8 cellular contexts compared by ENCODE assay signal in genomic region chr3:134249442-134249841, GRCh38. TPM values are rescaled to one million over a fixed set of nuclear protein-coding genes. Genes with fewer than 3 reads are reported as not detected.
DNase-seq lines count a peak whose midpoint lies in the region; ATAC-seq, FAIRE-seq and TF ChIP-seq lines count a peak whose summit lies in the region.

No MANE protein-coding gene starts in this region.

- peaks cover 7 to 10% of the 10 kb centered on the region in 2 donors for H3K36me3 Mint-ChIP-seq in CD4-positive, alpha-beta memory T cell

- H4K20me1 ChIP-seq in H1 (replicated peaks in 1 of 2; ENCODE audit: control insufficient read depth in 1 of 2, insufficient read depth in 2 of 2, low read length in 2 of 2) = peaks cover 2 to 3% of the 10 kb centered on the region in 2 experiments

- TF ChIP-seq EP300 in H1 (IDR thresholded peaks at IDR 0.05; ENCODE audit: borderline replicate concordance in 1 of 2, low read depth in 2 of 2, low read length in 2 of 2) = no peak

- POLR2A ChIA-PET in CD4-positive, alpha-beta memory T cell (lab: Charles Lee; ENCODE audit: partially characterized antibody) = interaction anchor here (0.9 to 4.1 kb wide), 4 partner anchors 9 to 236 kb away, joined by 3 to 28 read pairs (median 4); partner anchors contain the start of genes ANAPC13 and CEP63
- POLR2A ChIA-PET in H1 (lab: Charles Lee; ENCODE audit: partially characterized antibody) = interaction anchor here (0.7 to 1.9 kb wide), 8 partner anchors 9 to 417 kb away, joined by 3 to 5 read pairs (median 4); partner anchors contain the start of gene AMOTL2

- H2BK5ac ChIP-seq in H1 (ENCODE audit: low read depth, low read length) (no peak overlapping the region), neuronal stem cell (ENCODE audit: low read length) (no peak overlapping the region)

- H3K27me3 ChIP-seq in CD4-positive, alpha-beta memory T cell (ENCODE audit: insufficient read depth, low read length) = no peaks in the 10 kb centered on the region
- no peaks in the 10 kb centered on the region for H3K27me3 ChIP-seq in NT2/D1 (ENCODE audit: insufficient read depth, insufficient read length)
- H3K27me3 ChIP-seq in H1 (replicated peaks in 1 of 4; ENCODE audit: control insufficient read depth in 3 of 4, extremely low read depth in 1 of 4, insufficient read depth in 3 of 4, low read length in 3 of 4) = no peaks in the 10 kb centered on the region
- no peaks in the 10 kb centered on the region for H3K27me3 ChIP-seq in neuronal stem cell (ENCODE audit: control insufficient read depth in 3 of 3, insufficient read depth in 3 of 3, low read depth in 1 of 3, low read length in 3 of 3)

- peak in 1 of 5 donors; percentile 18 for DNase-seq in CD4-positive, alpha-beta memory T cell
- DNase-seq in NT2/D1 (ENCODE audit: low read depth, low spot score) (no peak), H1 (ENCODE audit: low read depth in 1 of 2, low spot score in 2 of 2) (no peak), neuronal stem cell (ENCODE audit: low spot score) (no peak), H4 (ENCODE audit: low spot score) (no peak), NCI-H2196 (lab: John Stamatoyannopoulos, UW; ENCODE audit: unreplicated experiment) (no peak)

- H4K8ac ChIP-seq in H1 (ENCODE audit: extremely low read depth, insufficient read depth, low read length) (no peak overlapping the region), neuronal stem cell (ENCODE audit: low read depth, low read length) (no peak overlapping the region)

- H3K36me3 ChIP-seq in CD4-positive, alpha-beta memory T cell (ENCODE audit: insufficient read depth, low read length) = no peaks in the 10 kb centered on the region
- H3K36me3 ChIP-seq in NT2/D1 (ENCODE audit: insufficient read depth, insufficient read length, low read length) = peaks cover 11% of the 10 kb centered on the region
- no peaks in the 10 kb centered on the region for H3K36me3 ChIP-seq in H1 (ENCODE audit: control insufficient read depth in 2 of 4, insufficient read depth in 4 of 4, low read length in 3 of 4)
- peaks cover 2 to 6% of the 10 kb centered on the region in 2 donors for H3K36me3 ChIP-seq in neuronal stem cell (replicated peaks in 1 of 2; ENCODE audit: control insufficient read depth in 2 of 2, insufficient read depth in 2 of 2, low read length in 2 of 2)

- H4K5ac ChIP-seq in H1 (ENCODE audit: insufficient read length, low read depth, low read length) = no peak overlapping the region

- H3K4ac ChIP-seq in H1 (replicated peaks; ENCODE audit: insufficient read length, low read depth, low read length) (no peak overlapping the region), neuronal stem cell (ENCODE audit: low read length) (no peak overlapping the region)

- H2BK12ac ChIP-seq in H1 (ENCODE audit: low read depth, low read length) = no peak overlapping the region
- H2BK12ac ChIP-seq in neuronal stem cell (ENCODE audit: low read length) = no peak overlapping the region

- H3K14ac ChIP-seq in H1 (ENCODE audit: insufficient read length) (no peak overlapping the region), neuronal stem cell (ENCODE audit: low read length) (no peak overlapping the region)

- intact Hi-C loops in CD4-positive, alpha-beta memory T cell (cut with micrococcal nuclease) = loop anchor here (1.0 to 5.0 kb wide), 3 partner anchors 17 to 45 kb away; no protein-coding TSS in a partner anchor

- H3K79me2 ChIP-seq in H1 (ENCODE audit: control insufficient read depth in 1 of 2, insufficient read depth in 2 of 2, low read length in 2 of 2) = peaks cover 18 to 57% of the 10 kb centered on the region in 2 experiments

- peaks cover 3% of the 10 kb centered on the region for H3K23me2 ChIP-seq in H1 (ENCODE audit: low read depth, low read length)

- peaks cover 45 to 81% (median 57%) of the 10 kb centered on the region in 4 donors for H3K4me1 Mint-ChIP-seq in CD4-positive, alpha-beta memory T cell

- H3K4me1 ChIP-seq in CD4-positive, alpha-beta memory T cell (ENCODE audit: insufficient read depth, low read length) = peaks cover 56% of the 10 kb centered on the region
- H3K4me1 ChIP-seq in NT2/D1 (ENCODE audit: insufficient read depth, insufficient read length) = peaks cover 8% of the 10 kb centered on the region
- H3K4me1 ChIP-seq in H1 (replicated peaks in 1 of 4; ENCODE audit: control insufficient read depth in 3 of 4, insufficient read depth in 4 of 4, low read length in 3 of 4) = peaks cover 5 to 29% (median 20%) of the 10 kb centered on the region in 4 experiments
- H3K4me1 ChIP-seq in neuronal stem cell (ENCODE audit: control insufficient read depth in 2 of 2, insufficient read depth in 1 of 2, low read depth in 1 of 2, low read length in 2 of 2) = peaks cover 9 to 21% of the 10 kb centered on the region in 2 donors

- H2AFZ ChIP-seq in H1 (ENCODE audit: low read length) (no peak overlapping the region), neuronal stem cell (ENCODE audit: low read length) (no peak overlapping the region)

- no peaks in the 10 kb centered on the region for H3K27me3 Mint-ChIP-seq in CD4-positive, alpha-beta memory T cell

- peaks cover 0 to 2% (median 0%) of the 10 kb centered on the region in 8 donors for H3K9me3 Mint-ChIP-seq in CD4-positive, alpha-beta memory T cell

- peak overlapping the region; percentile 66 for H3K27ac ChIP-seq in CD4-positive, alpha-beta memory T cell (ENCODE audit: low read depth, low read length)
- H3K27ac ChIP-seq in H1 (ENCODE audit: low read depth, low read length) (no peak overlapping the region), neuronal stem cell (replicated peaks; ENCODE audit: low read length) (no peak overlapping the region)

- no peak overlapping the region for H2BK15ac ChIP-seq in H1 (ENCODE audit: low read length)
- H2BK15ac ChIP-seq in neuronal stem cell (ENCODE audit: low read length) = no peak overlapping the region

- ATAC-seq in GM18868 (IDR thresholded peaks at IDR 0.05; ENCODE audit: unreplicated experiment) (no peak), HG02763 (IDR thresholded peaks at IDR 0.05; ENCODE audit: unreplicated experiment) (no peak)

- no peak overlapping the region for H3K56ac ChIP-seq in H1 (replicated peaks; ENCODE audit: insufficient read length, low read depth, low read length)

- peak overlapping the region; percentile 43 to 65 for H3K4me3 ChIP-seq in CD4-positive, alpha-beta memory T cell (ENCODE audit: low read length in 2 of 2)
- H3K4me3 ChIP-seq in NT2/D1 (ENCODE audit: insufficient read length, low read depth) = peak overlapping the region; percentile 67
- H3K4me3 ChIP-seq in H1 (ENCODE audit: extremely low read depth in 1 of 4, insufficient read depth in 2 of 4, low read depth in 3 of 4, low read length in 4 of 4) = peak overlapping the region; percentile 75 to 87 (median 81)
- H3K4me3 ChIP-seq in neuronal stem cell (ENCODE audit: low read length in 2 of 2) = peak overlapping the region; percentile 86 to 89

- H3K18ac ChIP-seq in H1 (ENCODE audit: extremely low read depth, low read length) = no peak overlapping the region
- no peak overlapping the region for H3K18ac ChIP-seq in neuronal stem cell (ENCODE audit: low read length)

- no peak overlapping the region for H2BK20ac ChIP-seq in H1 (ENCODE audit: low read length)

- TF ChIP-seq POLR2A in H1 (IDR thresholded peaks at IDR 0.05; ENCODE audit: control extremely low read depth in 1 of 2, low read depth in 2 of 2, low read length in 2 of 2) = no peak

- peak overlapping the region; percentile 76 to 97 (median 95) for H3K27ac Mint-ChIP-seq in CD4-positive, alpha-beta memory T cell

- peak overlapping the region; percentile 85 to 98 (median 93) for H3K4me3 Mint-ChIP-seq in CD4-positive, alpha-beta memory T cell

- no peak for FAIRE-seq in H1 (lab: Jason Lieb, UNC)

- peaks cover 2% of the 10 kb centered on the region; the same call in 1 of the 2 replicates for H3K79me1 ChIP-seq in H1 (ENCODE audit: low read depth, low read length)
- no peaks in the 10 kb centered on the region for H3K79me1 ChIP-seq in neuronal stem cell (ENCODE audit: low read depth, low read length)

- H4K91ac ChIP-seq in H1 (replicated peaks; ENCODE audit: insufficient read length, low read length) (no peak overlapping the region), neuronal stem cell (ENCODE audit: low read depth, low read length, poor library complexity) (no peak overlapping the region)

- no peak overlapping the region for H2BK120ac ChIP-seq in H1 (replicated peaks; ENCODE audit: low read depth, low read length)
- H2BK120ac ChIP-seq in neuronal stem cell (ENCODE audit: low read depth, low read length) = no peak overlapping the region

- TF ChIP-seq CTCF in H1 (IDR thresholded peaks at IDR 0.05; ENCODE audit: control extremely low read depth in 1 of 3, insufficient read depth in 1 of 3, low read depth in 1 of 3, low read length in 3 of 3) = no peak

- H3K23ac ChIP-seq in H1 (ENCODE audit: insufficient read length) = no peak overlapping the region
- no peak overlapping the region for H3K23ac ChIP-seq in neuronal stem cell (ENCODE audit: low read depth, low read length, poor library complexity)

- H2AK5ac ChIP-seq in H1 (ENCODE audit: low read depth, low read length) (no peak overlapping the region), neuronal stem cell (ENCODE audit: low read depth, low read length) (no peak overlapping the region)

- H3K9me3 ChIP-seq in CD4-positive, alpha-beta memory T cell (ENCODE audit: control insufficient read depth in 1 of 2, low read length in 2 of 2) = no peaks in the 10 kb centered on the region
- H3K9me3 ChIP-seq in NT2/D1 (ENCODE audit: insufficient read depth, low read length) (peaks cover 12% of the 10 kb centered on the region), H1 (ENCODE audit: insufficient read depth in 2 of 2, low read depth in 1 of 2, low read length in 1 of 2) (no peaks in the 10 kb centered on the region), neuronal stem cell (replicated peaks in 1 of 2; ENCODE audit: control insufficient read depth in 2 of 2, insufficient read depth in 1 of 2, low read depth in 1 of 2, low read length in 2 of 2) (peaks cover 0 to 15% of the 10 kb centered on the region in 2 donors)

- H3K9ac ChIP-seq in NT2/D1 (ENCODE audit: insufficient read length, low read depth) (peak overlapping the region; percentile 89), H1 (replicated peaks in 1 of 4; ENCODE audit: extremely low read depth in 1 of 4, low read depth in 3 of 4, low read length in 3 of 4) (peak overlapping the region in 2 of 4 experiments; percentile 9 to 63; a peak in 2 of 7 replicates), neuronal stem cell (ENCODE audit: low read depth, low read length, poor library complexity) (no peak overlapping the region)

- 8% methylated on average over 4 of the region's 4 CpGs; no CpG with 5 or more reads in 1 of the 2 experiments for WGBS in H1 (ENCODE audit: extremely low coverage in 1 of 2, insufficient coverage in 1 of 2, insufficient read length in 1 of 2, insufficient replicate concordance in 2 of 2, low coverage in 1 of 2, low lambda C conversion rate in 2 of 2, missing lambda C conversion rate in 1 of 2), 2 experiments
- no CpG with 5 or more reads among the region's 4 CpGs for WGBS in neuronal stem cell (ENCODE audit: extremely low coverage in 2 of 2, insufficient read length in 2 of 2, insufficient replicate concordance in 1 of 2), 2 donors

- H3K4me2 ChIP-seq in H1 (ENCODE audit: insufficient read depth in 1 of 2, low read depth in 2 of 2, low read length in 2 of 2) (peak overlapping the region; percentile 81 to 89), neuronal stem cell (ENCODE audit: insufficient read depth, low read length, poor library complexity, severe bottlenecking) (peak overlapping the region; percentile 66)

- CTCF ChIA-PET in CD4-positive, alpha-beta memory T cell (lab: Charles Lee; ENCODE audit: partially characterized antibody) = interaction anchor here (0.7 to 1.6 kb wide), 4 partner anchors 8 to 226 kb away, joined by 3 to 5 read pairs (median 4); no protein-coding TSS in a partner anchor
- CTCF ChIA-PET in H1 (lab: Charles Lee; ENCODE audit: partially characterized antibody) = interaction anchor here (0.6 to 2.0 kb wide), 5 partner anchors 24 to 1316 kb away, joined by 3 to 6 read pairs (median 3); no protein-coding TSS in a partner anchor

- TF ChIP-seq RAD21 in H1 (IDR thresholded peaks at IDR 0.05 in 1 of 2, conservative IDR thresholded peaks at IDR 0.05 in 1 of 2; ENCODE audit: low read depth in 2 of 2, low read length in 2 of 2) = no peak

RNA-seq across cellular contexts. Expression of gene RYK, which starts 1.2 kb away (rescaled TPM):
- 10 to 100 TPM; 44.7 to 47.9 TPM for total RNA-seq in CD4-positive, alpha-beta memory T cell
- 1 to 10 TPM; 4.8 to 9.8 TPM for polyA plus RNA-seq in CD4-positive, alpha-beta memory T cell
- total RNA-seq in H1 (2021; fragmentation: NEBNext Ultra II Directional; extraction: Animal tissue kit (Norgen Biotek cat#: 25700)) = 63.8 and 66.9 TPM in 2 replicates
- polyA plus RNA-seq in H1 (2011; rRNA removed) = 22.0 and 30.5 TPM in 2 replicates
- polyA plus RNA-seq in H1 (2011; cell fraction: cytosol; rRNA removed) = 32.4 TPM
- polyA plus RNA-seq in H1 (2011; cell fraction: nucleus; rRNA removed) = 58.9 TPM
- 31.9 to 56.8 TPM (median 40.2 TPM) in 4 replicates for polyA plus RNA-seq in H1 (2012, experiment 1 of 2)
- 6.5 TPM for polyA plus RNA-seq in H1 (2012, experiment 2 of 2)
- polyA plus RNA-seq in H1 (2013, experiment 1 of 2) = 84.7 TPM
- polyA plus RNA-seq in H1 (2013, experiment 2 of 2) = 87.1 TPM
- 71.7 and 103 TPM in 2 replicates for polyA minus RNA-seq in H1 (2011; rRNA and poly(A)+ RNA removed)
- polyA minus RNA-seq in H1 (2011; cell fraction: cytosol; rRNA and poly(A)+ RNA removed) = 21.0 TPM
- 79.4 TPM for polyA minus RNA-seq in H1 (2011; cell fraction: nucleus; rRNA and poly(A)+ RNA removed)
- polyA plus RNA-seq in neuronal stem cell (2013, experiment 1 of 2) = 73.2 TPM
- 76.3 TPM for polyA plus RNA-seq in neuronal stem cell (2013, experiment 2 of 2)
- 67.6 and 77.8 TPM in 2 replicates for total RNA-seq in H4 (2014; rRNA removed; shearing (Covaris generic))
